Comparison of ENCODE assay signal across 2 cellular contexts in genomic region chr9:101495810-101496209, GRCh38.
TF ChIP-seq lines count a peak whose summit lies in the region.

No MANE protein-coding gene starts in this region.

TF ChIP-seq in HEK293, 187 proteins besides CTCF, POLR2A, EP300 and RAD21 (continued from another document):
- TF ChIP-seq ZNF280D (tag by site-specific recombination; IDR thresholded peaks at IDR 0.05) (no peak), ZNF174 (tag by site-specific recombination; IDR thresholded peaks at IDR 0.05) (no peak), ZNF223 (tag by site-specific recombination; IDR thresholded peaks at IDR 0.05) (no peak), ZNF416 (tag by site-specific recombination; IDR thresholded peaks at IDR 0.05) (no peak), PRDM1 (tag by site-specific recombination; IDR thresholded peaks at IDR 0.05) (peak; percentile 86), ZNF660 (tag by site-specific recombination; IDR thresholded peaks at IDR 0.05) (no peak), PRDM6 (tag by site-specific recombination; IDR thresholded peaks at IDR 0.05) (peak; percentile 98)

TF ChIP-seq in SK-N-SH, 30 proteins besides CTCF, POLR2A, EP300 and RAD21 (continued from another document):
- no peak for TF ChIP-seq YY1 (IDR thresholded peaks at IDR 0.05; ENCODE audit: low read depth)
- TF ChIP-seq GATA2 (CRISPR knock-in tag; IDR thresholded peaks at IDR 0.05) = no peak
- no peak for TF ChIP-seq EZH2phosphoT487 (IDR thresholded peaks at IDR 0.05; ENCODE audit: borderline replicate concordance, low read depth)
- no peak for TF ChIP-seq NRF1 (IDR thresholded peaks at IDR 0.05; ENCODE audit: low read depth, low read length)
- TF ChIP-seq PBX3 (IDR thresholded peaks at IDR 0.05) = peak; percentile 11; the same call in 1 of the 2 replicates
- TF ChIP-seq MAX (IDR thresholded peaks at IDR 0.05; ENCODE audit: low read depth) = no peak
- 0 out of 2 replicates have a peak, but pooled peaks have one; percentile 31 for TF ChIP-seq TCF12 (IDR thresholded peaks at IDR 0.05)
- no peak for TF ChIP-seq ZBTB33 (IDR thresholded peaks at IDR 0.05; ENCODE audit: borderline replicate concordance, low read depth)
- TF ChIP-seq POLR2AphosphoS5 (IDR thresholded peaks at IDR 0.05; ENCODE audit: low read depth, low read length) = no peak
TF ChIP-seq in SK-N-SH: peak in this region for 3.
